In genomic region chr9:35102465-35102768, GRCh38 we compare ENCODE assay signal across 8 cellular contexts. TPM values are rescaled to one million over a fixed set of nuclear protein-coding genes. Genes with fewer than 3 reads are reported as not detected.
DNase-seq lines count a peak whose midpoint lies in the region; ATAC-seq and TF ChIP-seq lines count a peak whose summit lies in the region.

No MANE protein-coding gene starts in this region.

- H3K36me3 Mint-ChIP-seq in CD4-positive, CD25-positive, alpha-beta regulatory T cell: peaks cover 22% of the 10 kb centered on the region

- ATAC-seq in CD4-positive, CD25-positive, alpha-beta regulatory T cell (ENCODE audit: low read depth in 2 of 2): peak in 1 of 2 donors; percentile 5
- ATAC-seq in HG02852 (IDR thresholded peaks at IDR 0.05; ENCODE audit: unreplicated experiment): peak; percentile 9

- H3K27me3 ChIP-seq in CD4-positive, CD25-positive, alpha-beta regulatory T cell (ENCODE audit: control insufficient read depth, insufficient read depth, low read length): no peaks in the 10 kb centered on the region
- H3K27me3 ChIP-seq in adrenal gland: no peaks in the 10 kb centered on the region
- H3K27me3 ChIP-seq in kidney epithelial cell (ENCODE audit: control insufficient read depth, insufficient read depth, low read length): no peaks in the 10 kb centered on the region
- no peaks in the 10 kb centered on the region for H3K27me3 ChIP-seq in suprapubic skin

- H3K9me3 Mint-ChIP-seq in CD4-positive, CD25-positive, alpha-beta regulatory T cell: peaks cover 0 to 2% (median 0%) of the 10 kb centered on the region in 7 donors

- intact Hi-C loops in adrenal gland (cut with DNase I): no loop called here

- peaks cover 6 to 47% (median 19%) of the 10 kb centered on the region in 4 donors for H3K4me1 Mint-ChIP-seq in CD4-positive, CD25-positive, alpha-beta regulatory T cell

- peak overlapping the region; percentile 85 for H3K4me3 ChIP-seq in CD4-positive, CD25-positive, alpha-beta regulatory T cell (ENCODE audit: low read depth, low read length)
- peak overlapping the region; percentile 42 to 78 (median 62) for H3K4me3 ChIP-seq in adrenal gland
- H3K4me3 ChIP-seq in kidney epithelial cell (ENCODE audit: low read depth, low read length): peak overlapping the region; percentile 68
- H3K4me3 ChIP-seq in suprapubic skin: peak overlapping the region; percentile 79

- no peaks in the 10 kb centered on the region for H3K27me3 Mint-ChIP-seq in CD4-positive, CD25-positive, alpha-beta regulatory T cell

- peaks cover 34% of the 10 kb centered on the region for H3K36me3 ChIP-seq in CD4-positive, CD25-positive, alpha-beta regulatory T cell (ENCODE audit: control insufficient read depth, insufficient read depth, low read length)
- peaks cover 0 to 54% of the 10 kb centered on the region in 2 donors for H3K36me3 ChIP-seq in adrenal gland (replicated peaks in 1 of 2)
- H3K36me3 ChIP-seq in kidney epithelial cell (ENCODE audit: control insufficient read depth, insufficient read depth, low read length): peaks cover 5% of the 10 kb centered on the region
- H3K36me3 ChIP-seq in suprapubic skin: peaks cover 50% of the 10 kb centered on the region

- WGBS in adrenal gland, 4 donors: 2 to 34% (median 4%) methylated on average over 2 to 10 of the region's 10 CpGs
- 4% methylated on average over 10 of the region's 10 CpGs for WGBS in suprapubic skin

- peak overlapping the region; percentile 84 to 99 (median 93) for H3K27ac Mint-ChIP-seq in CD4-positive, CD25-positive, alpha-beta regulatory T cell

- no peak for DNase-seq in CD4-positive, CD25-positive, alpha-beta regulatory T cell
- DNase-seq in adrenal gland (no peak), kidney epithelial cell (ENCODE audit: low read depth) (no peak), suprapubic skin (ENCODE audit: low spot score in 2 of 2) (no peak), ecto neural progenitor cell (ENCODE audit: low spot score) (no peak), NCI-H2107 treated with DMSO at 0.1 percent for 48 hours (lab: John Stamatoyannopoulos, UW; ENCODE audit: unreplicated experiment) (no peak), dedifferentiated amniotic fluid mesenchymal stem cell (ENCODE audit: extremely low spot score) (no peak)

- no peaks in the 10 kb centered on the region for H3K9me3 ChIP-seq in CD4-positive, CD25-positive, alpha-beta regulatory T cell (ENCODE audit: control insufficient read depth in 2 of 2, low read length in 2 of 2)
- H3K9me3 ChIP-seq in adrenal gland (replicated peaks in 1 of 3) (no peaks in the 10 kb centered on the region), suprapubic skin (no peaks in the 10 kb centered on the region)

- TF ChIP-seq CTCF in adrenal gland (IDR thresholded peaks at IDR 0.05) (no peak), kidney epithelial cell (IDR thresholded peaks at IDR 0.05; ENCODE audit: insufficient read depth, low read length, poor library complexity, severe bottlenecking) (no peak), suprapubic skin (IDR thresholded peaks at IDR 0.05) (no peak)

- TF ChIP-seq POLR2A in adrenal gland (IDR thresholded peaks at IDR 0.05): no peak
- no peak for TF ChIP-seq POLR2A in suprapubic skin (IDR thresholded peaks at IDR 0.05)

- TF ChIP-seq EP300 in suprapubic skin (IDR thresholded peaks at IDR 0.05): no peak

- peaks cover 24% of the 10 kb centered on the region for H3K4me1 ChIP-seq in CD4-positive, CD25-positive, alpha-beta regulatory T cell (ENCODE audit: control insufficient read depth, insufficient read depth, low read length, poor library complexity, severe bottlenecking)
- peaks cover 7 to 18% of the 10 kb centered on the region in 2 donors for H3K4me1 ChIP-seq in adrenal gland (replicated peaks in 1 of 2)
- peaks cover 25% of the 10 kb centered on the region for H3K4me1 ChIP-seq in suprapubic skin

- peak overlapping the region; percentile 90 for H3K27ac ChIP-seq in CD4-positive, CD25-positive, alpha-beta regulatory T cell (ENCODE audit: insufficient read depth, low read length, poor library complexity, severe bottlenecking)
- H3K27ac ChIP-seq in adrenal gland: peak overlapping the region in 4 of 5 donors; percentile 63 to 89 (median 77)
- peak overlapping the region; percentile 87 for H3K27ac ChIP-seq in suprapubic skin

- peak overlapping the region; percentile 88 to 96 (median 94) for H3K4me3 Mint-ChIP-seq in CD4-positive, CD25-positive, alpha-beta regulatory T cell

RNA-seq across cellular contexts. Expression of gene STOML2, which starts 0.5 kb away (rescaled TPM):
- total RNA-seq in CD4-positive, CD25-positive, alpha-beta regulatory T cell: 35.7 TPM
- 100 to 1,000 TPM in 1 of 4 donors, 10 to 100 TPM in 3; 87.6 to 107 (median 93.7) TPM for polyA plus RNA-seq in CD4-positive, CD25-positive, alpha-beta regulatory T cell
- total RNA-seq in adrenal gland (100 to 1,000 TPM; 132 to 159 (median 142) TPM), kidney epithelial cell (227 and 264 TPM in 2 replicates), suprapubic skin (10 to 100 TPM; 48.8 to 99.2 (median 91.1) TPM)
- polyA plus RNA-seq in adrenal gland: 100 to 1,000 TPM in 1 of 3 donors, 10 to 100 TPM in 2; 47.9 to 105 (median 69.2) TPM

RNA-seq across cellular contexts. Expression of gene PIGO, which starts 6.0 kb away (rescaled TPM):
- total RNA-seq in CD4-positive, CD25-positive, alpha-beta regulatory T cell: 18.3 TPM
- 10 to 100 TPM; 22.0 to 31.5 (median 26.4) TPM for polyA plus RNA-seq in CD4-positive, CD25-positive, alpha-beta regulatory T cell
- total RNA-seq in adrenal gland (10 to 100 TPM; 21.3 to 37.4 (median 32.4) TPM), kidney epithelial cell (21.1 and 27.8 TPM in 2 replicates), suprapubic skin (10 to 100 TPM; 14.5 to 26.3 (median 23.1) TPM)
- 10 to 100 TPM; 24.4 to 28.4 (median 24.9) TPM for polyA plus RNA-seq in adrenal gland

RNA-seq across cellular contexts. Expression of gene ATOSB, which starts 13.2 kb away (rescaled TPM):
- total RNA-seq in CD4-positive, CD25-positive, alpha-beta regulatory T cell: 7.2 TPM
- 1 to 10 TPM; 2.1 to 5.1 (median 3.5) TPM for polyA plus RNA-seq in CD4-positive, CD25-positive, alpha-beta regulatory T cell
- total RNA-seq in adrenal gland (10 to 100 TPM; 12.1 to 20.4 (median 16.4) TPM), kidney epithelial cell (37.1 and 41.6 TPM in 2 replicates), suprapubic skin (10 to 100 TPM; 16.0 to 21.9 (median 21.4) TPM)
- 10 to 100 TPM; 18.3 to 51.2 (median 25.3) TPM for polyA plus RNA-seq in adrenal gland

RNA-seq across cellular contexts. Expression of gene FANCG, which starts 22.7 kb away (rescaled TPM):
- total RNA-seq in CD4-positive, CD25-positive, alpha-beta regulatory T cell: 23.7 TPM
- polyA plus RNA-seq in CD4-positive, CD25-positive, alpha-beta regulatory T cell: 10 to 100 TPM in 2 of 4 donors, 1 to 10 TPM in 2; 8.6 to 12.8 (median 9.6) TPM
- total RNA-seq in adrenal gland (10 to 100 TPM in 6 of 8 donors, 1 to 10 TPM in 2; 7.6 to 28.2 (median 12.1) TPM), kidney epithelial cell (16.7 and 22.3 TPM in 2 replicates), suprapubic skin (10 to 100 TPM; 24.2 to 39.7 (median 28.3) TPM)
- 10 to 100 TPM in 2 of 3 donors, 1 to 10 TPM in 1; 5.5 to 31.2 (median 26.5) TPM for polyA plus RNA-seq in adrenal gland

RNA-seq across cellular contexts. Expression of gene VCP, which starts 30.0 kb away (rescaled TPM):
- total RNA-seq in CD4-positive, CD25-positive, alpha-beta regulatory T cell: 259 TPM
- polyA plus RNA-seq in CD4-positive, CD25-positive, alpha-beta regulatory T cell: 100 to 1,000 TPM; 205 to 260 (median 237) TPM
- total RNA-seq in adrenal gland: 100 to 1,000 TPM; 193 to 398 (median 251) TPM
- 100 to 1,000 TPM in 1 of 3 donors, 10 to 100 TPM in 2; 65.1 to 393 (median 73.9) TPM for polyA plus RNA-seq in adrenal gland
- total RNA-seq in kidney epithelial cell: 246 and 250 TPM in 2 replicates
- total RNA-seq in suprapubic skin: 100 to 1,000 TPM; 128 to 187 (median 159) TPM
